ENCODE assay signal across 31 cellular contexts in genomic region chrX:24553016-24553415, GRCh38.
"Had no signal": no experiment of that assay in that cellular context is flagged by ENCODE, and none has a peak within 500 bp of the region (broad histone marks: within the 10 kb centered on the region; RNA-seq: fewer than 3 reads in every experiment).

No MANE protein-coding gene starts in this region.

- H3K36me3 ChIP-seq: breast epithelium, colonic mucosa, prostate gland, thoracic aorta, vagina, WERI-Rb-1 had no signal

- ATAC-seq: activated CD4-positive, CD25-positive, alpha-beta regulatory T cell treated with anti-CD3 and anti-CD28 coated beads, Interleukin-2, amount 50 U/mL, for 24 hours; esophagus mucosa; foreskin keratinocyte; sciatic nerve; stimulated activated naive CD8-positive, alpha-beta T cell treated with anti-CD3 and anti-CD28 coated beads, Interleukin-15, Interleukin-2, amounts not matched to agents 100 U/mL and 50 U/mL, for 24 hours had no signal

- H3K9me3 ChIP-seq: breast epithelium, colonic mucosa, neutrophil, prostate gland, SK-N-SH, thoracic aorta, vagina had no signal

- H3K4me3 ChIP-seq: breast epithelium, colonic mucosa, dorsolateral prefrontal cortex, prostate gland, skin epidermis, thoracic aorta, vagina had no signal

- H3K27me3 ChIP-seq: colonic mucosa, foreskin keratinocyte, neutrophil, vagina had no signal

- H3K4me1 ChIP-seq: breast epithelium, colonic mucosa, foreskin keratinocyte, prostate gland, vagina had no signal

- H3K27ac ChIP-seq: breast epithelium, colonic mucosa, dorsolateral prefrontal cortex, foreskin keratinocyte, neutrophil, prostate gland, skin epidermis, vagina, WERI-Rb-1 had no signal

- DNase-seq: activated CD4-positive, alpha-beta memory T cell treated with anti-CD3 and anti-CD28 coated beads for 36 hours; activated CD4-positive, alpha-beta T cell treated with anti-CD3 and anti-CD28 coated beads, Interleukin-2, amount 10 ng/mL, durations not matched to agents 24 days and 14 days; activated CD8-positive, alpha-beta memory T cell treated with anti-CD3 and anti-CD28 coated beads, Interleukin-2, amount 50 U/mL, for 4 hours; activated gamma-delta T cell; activated naive CD4-positive, alpha-beta T cell treated with anti-CD3 and anti-CD28 coated beads, Interleukin-2, amount 50 U/mL, for 16 hours; activated T-cell treated with anti-CD3 and anti-CD28 coated beads, Interleukin-2, amount 50 U/mL, for 24 hours; amygdala; colonic mucosa; dorsolateral prefrontal cortex; effector memory CD4-positive, alpha-beta T cell; foreskin keratinocyte; left cardiac atrium; naive B cell; nephron progenitor cell; retina; SK-N-SH; stimulated activated CD4-positive, alpha-beta T cell treated with anti-CD3 and anti-CD28 coated beads, Interleukin-12 subunit alpha, Interleukin-12 subunit beta, amount 100 ng/mL, for 4 hours; stimulated activated CD4-positive, alpha-beta T cell treated with anti-CD3 and anti-CD28 coated beads, Interleukin-4, amount 100 ng/mL, for 1 hour; stimulated activated naive CD8-positive, alpha-beta T cell treated with anti-CD3 and anti-CD28 coated beads, Interleukin-15, Interleukin-2, amounts not matched to agents 100 U/mL and 50 U/mL, for 24 hours; SW 1271; T-helper 9 cell; WERI-Rb-1 had no signal
